13 cellular contexts compared by ENCODE assay signal in the genomic region with DNA sequence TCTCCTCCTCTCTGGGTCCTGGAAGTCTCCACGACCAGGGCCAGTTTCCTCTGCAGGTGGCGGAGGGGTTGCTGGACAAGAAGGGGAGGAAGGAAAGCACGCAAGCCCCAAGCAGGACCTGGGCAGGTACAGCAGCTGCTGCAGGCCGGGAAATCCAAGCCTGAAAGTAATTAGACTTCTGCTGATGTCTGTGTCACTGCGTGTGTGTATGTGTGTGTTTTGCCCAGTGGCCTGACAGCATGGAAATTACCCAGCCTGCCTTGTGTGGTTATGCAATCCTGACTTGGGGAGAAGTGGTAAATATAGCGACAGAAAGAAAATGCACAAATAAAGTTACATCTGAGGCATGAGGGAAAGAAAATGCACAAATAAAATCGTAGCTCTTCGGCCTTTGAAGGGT.
DNase-seq lines count a peak whose midpoint lies in the region; ATAC-seq and TF ChIP-seq lines count a peak whose summit lies in the region.
"Had no signal": no experiment of that assay in that cellular context is flagged by ENCODE, and none has a peak within 500 bp of the region (broad histone marks: within the 10 kb centered on the region; RNA-seq: fewer than 3 reads in every experiment).

No MANE protein-coding gene starts in this region.

- TF ChIP-seq CTCF in transverse colon (IDR thresholded peaks at IDR 0.05): no peak

- TF ChIP-seq EP300 in transverse colon (IDR thresholded peaks at IDR 0.05; ENCODE audit: low read depth): no peak

- H3K27ac ChIP-seq in transverse colon: no peak overlapping the region

- DNase-seq in SK-N-DZ (ENCODE audit: low spot score) (peak; percentile 32), globus pallidus (ENCODE audit: low spot score) (peak; percentile 84), pons (ENCODE audit: low spot score) (peak; percentile 92), transverse colon (no peak), NCI-H2029 treated with DMSO at 0.1 percent for 48 hours (lab: John Stamatoyannopoulos, UW) (no peak), DMS79 (lab: John Stamatoyannopoulos, UW) (no peak)
- DNase-seq: H7; left cardiac atrium; NCI-H2171 treated with DMSO at 0.1 percent for 48 hours; stimulated activated CD4-positive, alpha-beta T cell treated with anti-CD3 and anti-CD28 coated beads, Interleukin-2, amount 100 ng/mL, for 24 hours; stimulated activated naive B cell treated with anti-CD40 and anti-IgM and Interleukin-4, amounts not matched to agents 10 μg/mL and 1 μg/mL and 100 μg/mL, for 72 hours had no signal

- no peaks in the 10 kb centered on the region for H3K9me3 ChIP-seq in transverse colon

- WGBS in transverse colon (ENCODE audit: low coverage in 1 of 2), 2 donors: 55 to 84% methylated on average over 3 to 8 of the region's 8 CpGs

- peaks cover 0 to 11% (median 0%) of the 10 kb centered on the region in 4 donors for H3K36me3 ChIP-seq in transverse colon

- intact Hi-C loops in transverse colon (cut with DNase I; ENCODE audit: low total_unique reads): no loop called here

- no peaks in the 10 kb centered on the region for H3K4me1 ChIP-seq in transverse colon

- no peak overlapping the region for H3K4me3 ChIP-seq in transverse colon

- in situ Hi-C loops in transverse colon (cut with MboI; ENCODE audit: low pct_ligation_motif_present in 1 of 4, low pct_unique_long_range_greater_than_20kb in 1 of 4, low sequenced_read_pairs in 3 of 4): no loop called here

- H3K27me3 ChIP-seq in transverse colon: no peaks in the 10 kb centered on the region

- no peak for TF ChIP-seq POLR2A in transverse colon (IDR thresholded peaks at IDR 0.05)

- ATAC-seq in HG02588 (IDR thresholded peaks at IDR 0.05; ENCODE audit: unreplicated experiment): peak; percentile 48
- ATAC-seq in HG02571 (IDR thresholded peaks at IDR 0.05; ENCODE audit: unreplicated experiment): no peak
- ATAC-seq: stimulated activated naive B cell treated with anti-CD40 and anti-IgM and Interleukin-4, amounts not matched to agents 10 μg/mL and 1 μg/mL and 100 μg/mL, for 72 hours had no signal

Comparison
In these comparisons a context has a peak if more than half of its experiments do, and no peak if none do; other contexts are left out.
1. DNase-seq: peak in SK-N-DZ (single experiment), globus pallidus (single experiment) and pons (single experiment); none in transverse colon (single experiment), NCI-H2029 treated with DMSO at 0.1 percent for 48 hours (single experiment) and DMS79 (single experiment).